Comparison of ENCODE assay signal across 13 cellular contexts in the genomic region with DNA sequence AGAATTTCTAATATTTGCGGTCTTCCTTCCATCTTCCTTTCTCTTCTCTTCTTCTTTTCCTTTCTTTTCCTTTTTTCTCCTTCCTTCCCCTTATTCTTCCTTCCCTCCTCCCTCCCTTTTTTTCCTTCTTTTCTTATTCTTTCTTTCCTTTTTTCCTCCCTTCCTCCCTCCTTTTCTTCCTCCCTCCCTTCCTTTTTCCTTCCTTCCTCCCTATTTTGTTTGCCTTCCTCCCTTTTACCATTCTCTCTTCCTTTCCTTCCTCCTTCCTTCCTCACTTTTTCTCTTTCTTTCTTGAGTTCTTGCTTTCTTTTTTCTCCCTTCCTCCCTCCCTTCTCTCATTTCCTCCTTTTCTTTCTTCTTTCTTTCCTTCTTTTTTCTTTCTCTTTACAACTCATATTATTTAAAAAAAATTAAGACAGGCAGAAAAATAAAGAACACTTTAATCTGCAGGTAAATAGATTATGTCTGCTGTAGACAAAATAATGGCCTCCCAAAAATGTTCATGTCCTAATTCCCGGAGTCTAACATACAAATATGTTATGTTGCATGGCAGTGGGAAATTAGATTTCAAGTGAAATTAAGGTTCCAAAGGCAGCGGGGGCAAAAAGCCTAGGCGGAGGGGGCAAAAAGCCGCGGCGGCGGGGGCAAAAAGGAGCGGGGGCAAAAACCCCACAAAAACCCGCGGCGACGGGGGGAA.
DNase-seq lines count a peak whose midpoint lies in the region; ATAC-seq, FAIRE-seq and TF ChIP-seq lines count a peak whose summit lies in the region.
"Had no signal": no experiment of that assay in that cellular context is flagged by ENCODE, and none has a peak within 500 bp of the region (broad histone marks: within the 10 kb centered on the region; RNA-seq: fewer than 3 reads in every experiment).

No MANE protein-coding gene starts in this region.

- H2BK15ac ChIP-seq in H1 (ENCODE audit: low read length), result no peak overlapping the region

- H2BK5ac ChIP-seq in H1 (ENCODE audit: low read depth, low read length), result no peak overlapping the region

- H4K20me1 ChIP-seq in H1 (replicated peaks in 1 of 2; ENCODE audit: control insufficient read depth in 1 of 2, insufficient read depth in 2 of 2, low read length in 2 of 2), result no peaks in the 10 kb centered on the region

- H3K36me3 ChIP-seq in cardiac muscle cell (no peaks in the 10 kb centered on the region), H1 (ENCODE audit: control insufficient read depth in 2 of 4, insufficient read depth in 4 of 4, low read length in 3 of 4) (no peaks in the 10 kb centered on the region), muscle layer of duodenum (ENCODE audit: control insufficient read depth in 1 of 2, insufficient read depth in 2 of 2, low read length in 2 of 2) (no peaks in the 10 kb centered on the region)

- H3K27ac ChIP-seq in cardiac muscle cell (no peak overlapping the region), H1 (ENCODE audit: low read depth, low read length) (no peak overlapping the region), muscle layer of duodenum (ENCODE audit: low read length) (peak overlapping the region; percentile 9)

- TF ChIP-seq POLR2A in H1 (IDR thresholded peaks at IDR 0.05; ENCODE audit: control extremely low read depth in 1 of 2, low read depth in 2 of 2, low read length in 2 of 2), result no peak

- 59% methylated on average over 8 of the region's 13 CpGs; no CpG with 5 or more reads in 1 of the 2 experiments for whole genome bisulfite sequencing in H1 (ENCODE audit: extremely low coverage in 1 of 2, insufficient coverage in 1 of 2, insufficient read length in 1 of 2, insufficient replicate concordance in 2 of 2, low coverage in 1 of 2, low lambda C conversion rate in 2 of 2, missing lambda C conversion rate in 1 of 2), 2 experiments

- H3K36me3 Mint-ChIP-seq in type B pancreatic cell, result no peaks in the 10 kb centered on the region
- no peaks in the 10 kb centered on the region for H3K36me3 Mint-ChIP-seq in activated T-helper 1 cell treated with anti-CD3 and anti-CD28 coated beads, Interleukin-12 subunit alpha, Interleukin-12 subunit beta, Interleukin-2, Interleukin-4 antibody, amounts not matched to agents 30 ng/mL and 10 ng/mL and 1 ng/mL, durations not matched to agents 14 hours and 24 hours and 36 hours (ENCODE audit: low read depth)

- no peak overlapping the region for H2BK120ac ChIP-seq in H1 (replicated peaks; ENCODE audit: low read depth, low read length)

- peak overlapping the region in 1 of 2 experiments; percentile 21; a peak in 1 of 4 replicates for H3K4me2 ChIP-seq in H1 (ENCODE audit: insufficient read depth in 1 of 2, low read depth in 2 of 2, low read length in 2 of 2)

- intact Hi-C loops in Right ventricle myocardium inferior (cut with DNase I), result no loop called here
- intact Hi-C loops in activated T-helper 1 cell treated with anti-CD3 and anti-CD28 coated beads, Interleukin-12 subunit alpha, Interleukin-12 subunit beta, Interleukin-2, Interleukin-4 antibody, amounts not matched to agents 30 ng/mL and 10 ng/mL and 1 ng/mL, durations not matched to agents 14 hours and 24 hours and 36 hours (cut with micrococcal nuclease), result no loop called here

- no peak overlapping the region for H3K4ac ChIP-seq in H1 (replicated peaks; ENCODE audit: insufficient read length, low read depth, low read length)

- no peak overlapping the region for H4K5ac ChIP-seq in H1 (ENCODE audit: insufficient read length, low read depth, low read length)

- H3K18ac ChIP-seq in H1 (ENCODE audit: extremely low read depth, low read length), result no peak overlapping the region

- no peak overlapping the region for H4K91ac ChIP-seq in H1 (replicated peaks; ENCODE audit: insufficient read length, low read length)

- no peak overlapping the region for H2BK20ac ChIP-seq in H1 (ENCODE audit: low read length)

- no peak for DNase-seq in cardiac muscle cell (ENCODE audit: low read depth in 1 of 2, low spot score in 1 of 2)
- DNase-seq in Right ventricle myocardium inferior (ENCODE audit: missing footprints), result no peak
- no peak for DNase-seq in H1 (ENCODE audit: low read depth in 1 of 2, low spot score in 2 of 2)
- DNase-seq in type B pancreatic cell (ENCODE audit: extremely low spot score, unreplicated experiment), result no peak
- DNase-seq in NCI-H1105 (lab: John Stamatoyannopoulos, UW), result no peak
- DNase-seq in activated T-helper 1 cell treated with anti-CD3 and anti-CD28 coated beads, Interleukin-12 subunit alpha, Interleukin-12 subunit beta, Interleukin-2, Interleukin-4 antibody, amounts not matched to agents 30 ng/mL and 10 ng/mL and 1 ng/mL, durations not matched to agents 14 hours and 24 hours and 36 hours (ENCODE audit: low spot score), result no peak
- DNase-seq: immature natural killer cell; NCI-H446; stimulated activated CD4-positive, alpha-beta T cell treated with anti-CD3 and anti-CD28 coated beads, Interleukin-4, amount 100 ng/mL, for 1 hour had no signal

- peaks cover 77% of the 10 kb centered on the region for H3K27me3 Mint-ChIP-seq in type B pancreatic cell
- H3K27me3 Mint-ChIP-seq in activated T-helper 1 cell treated with anti-CD3 and anti-CD28 coated beads, Interleukin-12 subunit alpha, Interleukin-12 subunit beta, Interleukin-2, Interleukin-4 antibody, amounts not matched to agents 30 ng/mL and 10 ng/mL and 1 ng/mL, durations not matched to agents 14 hours and 24 hours and 36 hours (ENCODE audit: insufficient read depth), result peaks cover 23% of the 10 kb centered on the region

- H3K79me2 ChIP-seq in H1 (ENCODE audit: control insufficient read depth in 1 of 2, insufficient read depth in 2 of 2, low read length in 2 of 2), result no peaks in the 10 kb centered on the region

- no peak overlapping the region for H3K9ac ChIP-seq in H1 (replicated peaks in 1 of 4; ENCODE audit: extremely low read depth in 1 of 4, low read depth in 3 of 4, low read length in 3 of 4)

- no peak overlapping the region for H3K56ac ChIP-seq in H1 (replicated peaks; ENCODE audit: insufficient read length, low read depth, low read length)

- no peak for TF ChIP-seq RAD21 in H1 (IDR thresholded peaks at IDR 0.05 in 1 of 2, conservative IDR thresholded peaks at IDR 0.05 in 1 of 2; ENCODE audit: low read depth in 2 of 2, low read length in 2 of 2)

- no peaks in the 10 kb centered on the region for H3K9me3 ChIP-seq in cardiac muscle cell (ENCODE audit: low read depth)
- H3K9me3 ChIP-seq in H1 (ENCODE audit: insufficient read depth in 2 of 2, low read depth in 1 of 2, low read length in 1 of 2), result peaks cover 0 to 4% of the 10 kb centered on the region in 2 experiments; a peak in 1 of 4 replicates
- no peaks in the 10 kb centered on the region for H3K9me3 ChIP-seq in muscle layer of duodenum (ENCODE audit: control insufficient read depth in 1 of 2, low read length in 2 of 2)

- H2BK12ac ChIP-seq in H1 (ENCODE audit: low read depth, low read length), result no peak overlapping the region

- no peak for FAIRE-seq in H1 (lab: Jason Lieb, UNC)
- FAIRE-seq: A204.1 had no signal

- ATAC-seq in Right ventricle myocardium inferior, result no peak
- ATAC-seq in HG02610 (IDR thresholded peaks at IDR 0.05; ENCODE audit: unreplicated experiment), result no peak

- H3K4me1 ChIP-seq in cardiac muscle cell (ENCODE audit: low read depth) (no peaks in the 10 kb centered on the region), H1 (replicated peaks in 1 of 4; ENCODE audit: control insufficient read depth in 3 of 4, insufficient read depth in 4 of 4, low read length in 3 of 4) (no peaks in the 10 kb centered on the region), muscle layer of duodenum (ENCODE audit: control insufficient read depth in 1 of 2, insufficient read depth in 2 of 2, low read length in 2 of 2) (peaks cover 0 to 3% of the 10 kb centered on the region in 2 donors)

- no peak overlapping the region for H3K27ac Mint-ChIP-seq in type B pancreatic cell
- H3K27ac Mint-ChIP-seq in activated T-helper 1 cell treated with anti-CD3 and anti-CD28 coated beads, Interleukin-12 subunit alpha, Interleukin-12 subunit beta, Interleukin-2, Interleukin-4 antibody, amounts not matched to agents 30 ng/mL and 10 ng/mL and 1 ng/mL, durations not matched to agents 14 hours and 24 hours and 36 hours, result no peak overlapping the region
- H3K27ac Mint-ChIP-seq: immature natural killer cell; stimulated activated naive CD8-positive, alpha-beta T cell treated with anti-CD3 and anti-CD28 coated beads, Interleukin-15, Interleukin-2, amounts not matched to agents 100 ng/mL and 50 ng/mL, for 24 hours had no signal

- no peaks in the 10 kb centered on the region for H3K23me2 ChIP-seq in H1 (ENCODE audit: low read depth, low read length)

- TF ChIP-seq CTCF in cardiac muscle cell (IDR thresholded peaks at IDR 0.05; ENCODE audit: low read depth, low read length), result no peak
- no peak for TF ChIP-seq CTCF in H1 (IDR thresholded peaks at IDR 0.05; ENCODE audit: control extremely low read depth in 1 of 3, insufficient read depth in 1 of 3, low read depth in 1 of 3, low read length in 3 of 3)
- TF ChIP-seq CTCF in type B pancreatic cell (conservative IDR thresholded peaks at IDR 0.05), result no peak

- no peak overlapping the region for H3K23ac ChIP-seq in H1 (ENCODE audit: insufficient read length)

- CTCF ChIA-PET in H1 (lab: Charles Lee; ENCODE audit: partially characterized antibody), result no interaction called here

- H3K14ac ChIP-seq in H1 (ENCODE audit: insufficient read length), result no peak overlapping the region

- POLR2A ChIA-PET in H1 (lab: Charles Lee; ENCODE audit: partially characterized antibody), result no interaction called here

- peak overlapping the region; percentile 85 for H3K4me3 Mint-ChIP-seq in type B pancreatic cell
- H3K4me3 Mint-ChIP-seq in activated T-helper 1 cell treated with anti-CD3 and anti-CD28 coated beads, Interleukin-12 subunit alpha, Interleukin-12 subunit beta, Interleukin-2, Interleukin-4 antibody, amounts not matched to agents 30 ng/mL and 10 ng/mL and 1 ng/mL, durations not matched to agents 14 hours and 24 hours and 36 hours, result no peak overlapping the region
- H3K4me3 Mint-ChIP-seq: immature natural killer cell; stimulated activated naive CD8-positive, alpha-beta T cell treated with anti-CD3 and anti-CD28 coated beads, Interleukin-15, Interleukin-2, amounts not matched to agents 100 ng/mL and 50 ng/mL, for 24 hours had no signal

- no peaks in the 10 kb centered on the region for H3K9me3 Mint-ChIP-seq in type B pancreatic cell
- no peaks in the 10 kb centered on the region for H3K9me3 Mint-ChIP-seq in activated T-helper 1 cell treated with anti-CD3 and anti-CD28 coated beads, Interleukin-12 subunit alpha, Interleukin-12 subunit beta, Interleukin-2, Interleukin-4 antibody, amounts not matched to agents 30 ng/mL and 10 ng/mL and 1 ng/mL, durations not matched to agents 14 hours and 24 hours and 36 hours

- TF ChIP-seq EP300 in H1 (IDR thresholded peaks at IDR 0.05; ENCODE audit: borderline replicate concordance in 1 of 2, low read depth in 2 of 2, low read length in 2 of 2), result no peak

- H3K4me3 ChIP-seq in cardiac muscle cell, result peak overlapping the region; percentile 37
- peak overlapping the region; percentile 26 to 61 (median 32); a peak in 5 of 8 replicates for H3K4me3 ChIP-seq in H1 (ENCODE audit: extremely low read depth in 1 of 4, insufficient read depth in 2 of 4, low read depth in 3 of 4, low read length in 4 of 4)
- H3K4me3 ChIP-seq in muscle layer of duodenum (ENCODE audit: low read depth in 1 of 2, low read length in 2 of 2), result peak overlapping the region in 1 of 2 donors; percentile 59

- no peaks in the 10 kb centered on the region for H3K4me1 Mint-ChIP-seq in type B pancreatic cell (ENCODE audit: unreplicated experiment)
- H3K4me1 Mint-ChIP-seq in activated T-helper 1 cell treated with anti-CD3 and anti-CD28 coated beads, Interleukin-12 subunit alpha, Interleukin-12 subunit beta, Interleukin-2, Interleukin-4 antibody, amounts not matched to agents 30 ng/mL and 10 ng/mL and 1 ng/mL, durations not matched to agents 14 hours and 24 hours and 36 hours (ENCODE audit: low read depth), result no peaks in the 10 kb centered on the region
- H3K4me1 Mint-ChIP-seq: immature natural killer cell had no signal

- H2AK5ac ChIP-seq in H1 (ENCODE audit: low read depth, low read length), result no peak overlapping the region

- H3K79me1 ChIP-seq in H1 (ENCODE audit: low read depth, low read length), result no peaks in the 10 kb centered on the region

- no peak overlapping the region for H4K8ac ChIP-seq in H1 (ENCODE audit: extremely low read depth, insufficient read depth, low read length)

- H2AFZ ChIP-seq in H1 (ENCODE audit: low read length), result no peak overlapping the region

- H3K27me3 ChIP-seq in cardiac muscle cell, result peaks cover 82% of the 10 kb centered on the region
- H3K27me3 ChIP-seq in H1 (replicated peaks in 1 of 4; ENCODE audit: control insufficient read depth in 3 of 4, extremely low read depth in 1 of 4, insufficient read depth in 3 of 4, low read length in 3 of 4), result peaks cover 0 to 6% (median 4%) of the 10 kb centered on the region in 4 experiments; a peak in 5 of 7 replicates
- H3K27me3 ChIP-seq in muscle layer of duodenum (ENCODE audit: low read depth, low read length), result no peaks in the 10 kb centered on the region
